In the genomic region with DNA sequence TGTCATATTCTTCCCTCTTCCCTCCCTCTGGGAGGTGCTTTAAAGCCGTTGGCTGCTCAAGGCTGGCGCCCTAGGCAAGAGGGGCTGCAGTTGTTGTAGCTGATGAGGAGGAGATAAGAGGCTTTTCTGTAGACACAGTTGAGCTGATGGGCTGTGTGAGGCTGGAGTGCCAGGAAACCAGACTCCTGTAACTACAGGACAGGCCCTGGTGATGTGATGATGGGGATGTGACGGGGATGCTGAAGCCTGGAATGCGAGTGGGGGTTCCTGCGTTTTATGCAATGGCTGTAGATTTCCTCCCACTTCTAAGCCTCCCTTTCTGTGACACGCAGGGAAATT, we compare ENCODE assay signal across 16 cellular contexts.
"Had no signal": no experiment of that assay in that cellular context is flagged by ENCODE, and none has a peak within 500 bp of the region (broad histone marks: within the 10 kb centered on the region; RNA-seq: fewer than 3 reads in every experiment).

No MANE protein-coding gene starts in this region.

- DNase-seq: activated CD4-positive, alpha-beta T cell treated with anti-CD3 and anti-CD28 coated beads for 1 hour; activated CD4-positive, alpha-beta T cell treated with anti-CD3 and anti-CD28 coated beads, Interleukin-2, amount 50 U/mL, for 4 hours; activated naive CD4-positive, alpha-beta T cell treated with anti-CD3 and anti-CD28 coated beads for 36 hours; activated naive CD8-positive, alpha-beta T cell treated with anti-CD3 and anti-CD28 coated beads, Interleukin-2, amount 50 U/mL, for 24 hours; erythroblast; islet precursor cell; mammary epithelial cell; mucosa of descending colon; naive thymus-derived CD4-positive, alpha-beta T cell; pancreas; stimulated activated CD4-positive, alpha-beta T cell treated with anti-CD3 and anti-CD28 coated beads, Interleukin-2, amount 100 ng/mL, for 48 hours; T-helper 9 cell had no signal

- H3K4me3 ChIP-seq: breast epithelium, left lung, mucosa of descending colon, pancreas had no signal

- H3K27ac Mint-ChIP-seq: activated naive CD4-positive, alpha-beta T cell treated with anti-CD3 and anti-CD28 coated beads for 36 hours; activated naive CD8-positive, alpha-beta T cell treated with anti-CD3 and anti-CD28 coated beads, Interleukin-2, amount 50 U/mL, for 24 hours; activated T-helper 2 cell treated with anti-CD3 and anti-CD28 coated beads, Interferon-gamma antibody, Interleukin-2, Interleukin-4, amounts not matched to agents 10 μg/mL and 5 μg/mL and 100 μg/mL, durations not matched to agents 14 hours and 24 hours and 36 hours; stimulated activated memory B cell treated with anti-CD40 and anti-IgM and Interleukin-4, amounts not matched to agents 10 μg/mL and 1 μg/mL and 100 μg/mL, for 72 hours had no signal

- H3K36me3 Mint-ChIP-seq: naive thymus-derived CD4-positive, alpha-beta T cell; stimulated activated memory B cell treated with anti-CD40 and anti-IgM and Interleukin-4, amounts not matched to agents 10 μg/mL and 1 μg/mL and 100 μg/mL, for 72 hours had no signal

- H3K27ac ChIP-seq: breast epithelium, left lung, pancreas had no signal

- H3K4me3 Mint-ChIP-seq: activated naive CD4-positive, alpha-beta T cell treated with anti-CD3 and anti-CD28 coated beads for 36 hours; activated naive CD8-positive, alpha-beta T cell treated with anti-CD3 and anti-CD28 coated beads, Interleukin-2, amount 50 U/mL, for 24 hours; naive thymus-derived CD4-positive, alpha-beta T cell; stimulated activated memory B cell treated with anti-CD40 and anti-IgM and Interleukin-4, amounts not matched to agents 10 μg/mL and 1 μg/mL and 100 μg/mL, for 72 hours had no signal

- ATAC-seq: activated naive CD8-positive, alpha-beta T cell treated with anti-CD3 and anti-CD28 coated beads, Interleukin-2, amount 50 U/mL, for 24 hours; mucosa of descending colon; naive thymus-derived CD4-positive, alpha-beta T cell; pancreas; stimulated activated memory B cell treated with anti-CD40 and anti-IgM and Interleukin-4, amounts not matched to agents 10 μg/mL and 1 μg/mL and 100 μg/mL, for 72 hours had no signal

- H3K9me3 Mint-ChIP-seq: activated naive CD4-positive, alpha-beta T cell treated with anti-CD3 and anti-CD28 coated beads for 36 hours; activated naive CD8-positive, alpha-beta T cell treated with anti-CD3 and anti-CD28 coated beads, Interleukin-2, amount 50 U/mL, for 24 hours; activated T-helper 2 cell treated with anti-CD3 and anti-CD28 coated beads, Interferon-gamma antibody, Interleukin-2, Interleukin-4, amounts not matched to agents 10 μg/mL and 5 μg/mL and 100 μg/mL, durations not matched to agents 14 hours and 24 hours and 36 hours had no signal

- H3K27me3 ChIP-seq: breast epithelium, pancreas had no signal

- H3K36me3 ChIP-seq: breast epithelium, left lung, pancreas had no signal

- H3K9me3 ChIP-seq: breast epithelium, left lung, mucosa of descending colon, pancreas had no signal

- H3K4me1 ChIP-seq: breast epithelium, pancreas had no signal

- FAIRE-seq: pancreas had no signal
